ENCODE assay signal across 8 cellular contexts in the genomic region with DNA sequence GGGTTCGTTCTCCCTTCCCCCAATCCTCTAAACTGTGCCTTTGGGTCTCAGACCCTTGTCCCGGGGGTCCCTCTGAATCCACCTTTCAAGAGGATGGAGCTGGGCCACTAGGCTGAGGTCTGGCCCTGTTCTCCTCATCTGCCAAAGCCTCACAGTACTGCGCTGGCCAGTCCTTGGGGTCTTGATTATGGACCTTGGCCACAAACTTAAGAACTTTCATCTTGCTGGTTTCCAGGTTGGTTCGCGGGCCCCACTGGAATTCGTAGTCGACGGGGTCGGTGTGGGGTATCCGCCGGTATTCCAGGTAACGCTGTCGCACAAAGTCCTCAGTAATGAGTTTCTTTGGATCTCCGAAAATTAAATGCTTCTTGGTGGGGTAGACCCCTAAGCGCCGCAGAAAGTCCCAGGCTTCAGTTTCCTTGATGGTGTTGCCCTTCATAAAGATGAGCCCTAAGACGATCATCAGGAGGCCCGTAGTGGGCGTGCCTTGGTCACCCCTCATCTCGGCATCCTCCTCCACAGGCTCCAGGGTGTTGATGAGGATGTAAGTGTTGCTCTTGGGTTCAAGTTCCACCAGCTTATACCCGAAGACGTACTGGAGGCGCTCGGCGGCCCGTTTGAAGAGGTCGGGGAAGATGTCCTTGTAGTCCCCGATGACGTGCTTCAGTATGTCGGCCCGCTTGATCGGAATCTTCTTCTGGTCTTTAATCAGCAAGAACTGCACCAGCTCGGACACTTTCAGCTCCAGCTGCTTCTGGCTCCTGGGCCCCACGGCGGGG. TPM values are rescaled to one million over a fixed set of nuclear protein-coding genes. Genes with fewer than 3 reads are reported as not detected.
A peak's percentile ranks its signal among the peaks of the same experiment; 100 is the strongest.
DNase-seq lines count a peak whose midpoint lies in the region; ATAC-seq and TF ChIP-seq lines count a peak whose summit lies in the region.

No MANE protein-coding gene starts in this region.

- peak overlapping the region; percentile 98 for H3K27ac Mint-ChIP-seq in neural crest cell (ENCODE audit: unreplicated experiment)

- peaks cover 54% of the 10 kb centered on the region for H3K4me1 Mint-ChIP-seq in neural crest cell

- no peaks in the 10 kb centered on the region for H3K9me3 Mint-ChIP-seq in neural crest cell

- peak overlapping the region; percentile 97 for H3K4me3 Mint-ChIP-seq in neural crest cell

- H3K36me3 ChIP-seq in suprapubic skin: no peaks in the 10 kb centered on the region

- no peak for TF ChIP-seq EP300 in suprapubic skin (IDR thresholded peaks at IDR 0.05)

- peaks cover 42% of the 10 kb centered on the region for H3K4me1 ChIP-seq in suprapubic skin

- DNase-seq in DMS79 treated with DMSO at 0.1 percent for 48 hours (lab: John Stamatoyannopoulos, UW) (peak; percentile 17), DMS79 (lab: John Stamatoyannopoulos, UW) (no peak), NOMO-1 treated with dmso at 0.1 percent for 144 hours (lab: John Stamatoyannopoulos, UW; ENCODE audit: unreplicated experiment) (peak; percentile 11), fibroblast of peridontal ligament (ENCODE audit: extremely low read depth) (peak; percentile 48), neural crest cell (ENCODE audit: low read depth, low spot score) (no peak), suprapubic skin (ENCODE audit: low spot score in 2 of 2) (no peak)
- DNase-seq in activated T-helper 1 cell treated with anti-CD3 and anti-CD28 coated beads, Interleukin-2, amount 50 U/mL, for 16 hours (ENCODE audit: low read depth in 1 of 2, low spot score in 1 of 2): peak; percentile 15 to 19

- no peaks in the 10 kb centered on the region for H3K36me3 Mint-ChIP-seq in neural crest cell (ENCODE audit: low read depth)

- H3K27me3 Mint-ChIP-seq in neural crest cell (ENCODE audit: low read depth): no peaks in the 10 kb centered on the region

- TF ChIP-seq CTCF in neural crest cell (conservative IDR thresholded peaks at IDR 0.05): no peak
- TF ChIP-seq CTCF in suprapubic skin (IDR thresholded peaks at IDR 0.05): no peak

- WGBS in suprapubic skin: 5% methylated on average over 18 of the region's 35 CpGs

- H3K4me3 ChIP-seq in suprapubic skin: peak overlapping the region; percentile 97

- H3K9me3 ChIP-seq in suprapubic skin: no peaks in the 10 kb centered on the region

- peak; percentile 29 for ATAC-seq in HG02852 (IDR thresholded peaks at IDR 0.05; ENCODE audit: unreplicated experiment)

- H3K27ac ChIP-seq in suprapubic skin: peak overlapping the region; percentile 90

- TF ChIP-seq POLR2A in suprapubic skin (IDR thresholded peaks at IDR 0.05): no peak

- no peaks in the 10 kb centered on the region for H3K27me3 ChIP-seq in suprapubic skin

RNA-seq across cellular contexts. Expression of gene NSMCE3, which starts 0.7 kb away (rescaled TPM):
- total RNA-seq in neural crest cell: 11.9 and 12.5 TPM in 2 replicates
- total RNA-seq in suprapubic skin: 1 to 10 TPM; 4.5 to 7.9 (median 6.1) TPM

Comparison
In these comparisons a context has a peak if more than half of its experiments do, and no peak if none do; other contexts are left out.
1. DNase-seq: peak in DMS79 treated with DMSO at 0.1 percent for 48 hours (single experiment), NOMO-1 treated with dmso at 0.1 percent for 144 hours (single experiment), activated T-helper 1 cell treated with anti-CD3 and anti-CD28 coated beads, Interleukin-2, amount 50 U/mL, for 16 hours (2 of 2) and fibroblast of peridontal ligament (single experiment); none in DMS79 (single experiment), neural crest cell (single experiment) and suprapubic skin (0 of 2).